ENCODE assay signal across 2 cellular contexts in genomic region chr4:1873291-1873690, GRCh38.
TF ChIP-seq lines count a peak whose summit lies in the region.

No MANE protein-coding gene starts in this region.

TF ChIP-seq in A549, 52 proteins besides CTCF, POLR2A, EP300 and RAD21 (continued from another document):
- TF ChIP-seq HES2 (IDR thresholded peaks at IDR 0.05) (no peak), CBX8 (IDR thresholded peaks at IDR 0.05) (no peak), ATOH8 (CRISPR knock-in tag; IDR thresholded peaks at IDR 0.05; ENCODE audit: low read depth) (no peak), POLR2AphosphoS2 (conservative IDR thresholded peaks at IDR 0.05; ENCODE audit: low read length) (no peak), MAZ (IDR thresholded peaks at IDR 0.05; ENCODE audit: borderline replicate concordance, low read depth, low read length) (no peak), FOSB (CRISPR knock-in tag; IDR thresholded peaks at IDR 0.05) (no peak), NFE2L2 (conservative IDR thresholded peaks at IDR 0.05; ENCODE audit: low read length) (no peak), ESRRA (IDR thresholded peaks at IDR 0.05; ENCODE audit: borderline replicate concordance, low read length) (no peak), CHD2 (IDR thresholded peaks at IDR 0.05; ENCODE audit: low read length, partially characterized antibody) (no peak), TP53 (CRISPR knock-in tag; IDR thresholded peaks at IDR 0.05) (no peak), CHD4 (IDR thresholded peaks at IDR 0.05; ENCODE audit: borderline replicate concordance) (no peak), HEYL (CRISPR knock-in tag; IDR thresholded peaks at IDR 0.05) (no peak)

TF ChIP-seq in GM23338, 12 proteins besides CTCF, POLR2A, EP300 and RAD21 (continued from another document):
- no peak for TF ChIP-seq ZNF462 (CRISPR knock-in tag; IDR thresholded peaks at IDR 0.05)
